In genomic region chr22:37731804-37732471, GRCh38 we compare ENCODE assay signal across 9 cellular contexts. TPM values are rescaled to one million over a fixed set of nuclear protein-coding genes. Genes with fewer than 3 reads are reported as not detected.
A peak's percentile ranks its signal among the peaks of the same experiment; 100 is the strongest.
DNase-seq lines count a peak whose midpoint lies in the region; ATAC-seq, FAIRE-seq and TF ChIP-seq lines count a peak whose summit lies in the region.
"Had no signal": no experiment of that assay in that cellular context is flagged by ENCODE, and none has a peak within 500 bp of the region (broad histone marks: within the 10 kb centered on the region; RNA-seq: fewer than 3 reads in every experiment).

No MANE protein-coding gene starts in this region.

- intact Hi-C loops in pancreas (cut with DNase I), result no loop called here

- no peak overlapping the region for H3K27ac Mint-ChIP-seq in activated CD8-positive, alpha-beta memory T cell treated with anti-CD3 and anti-CD28 coated beads, Interleukin-2, amount 10 ng/mL, durations not matched to agents 7 days and 5 days

- no peaks in the 10 kb centered on the region for H3K27me3 ChIP-seq in pancreas
- H3K27me3 ChIP-seq in suprapubic skin, result no peaks in the 10 kb centered on the region

- peak; percentile 51 to 81 (median 68) for ATAC-seq in pancreas
- no peak for ATAC-seq in activated CD8-positive, alpha-beta memory T cell treated with anti-CD3 and anti-CD28 coated beads, Interleukin-2, amount 10 ng/mL, durations not matched to agents 7 days and 5 days

- TF ChIP-seq CTCF in cardiac fibroblast (IDR thresholded peaks at IDR 0.05; ENCODE audit: low read depth, low read length), result peak; percentile 18
- TF ChIP-seq CTCF in pancreas (IDR thresholded peaks at IDR 0.05), result peak in 1 of 4 donors; percentile 14
- TF ChIP-seq CTCF in suprapubic skin (IDR thresholded peaks at IDR 0.05), result no peak

- H3K4me3 Mint-ChIP-seq in activated CD8-positive, alpha-beta memory T cell treated with anti-CD3 and anti-CD28 coated beads, Interleukin-2, amount 10 ng/mL, durations not matched to agents 7 days and 5 days, result no peak overlapping the region

- H3K4me1 ChIP-seq in pancreas (peaks cover 10 to 28% (median 13%) of the 10 kb centered on the region in 3 donors), suprapubic skin (peaks cover 6% of the 10 kb centered on the region)

- H3K4me3 ChIP-seq in cardiac fibroblast (replicated peaks in 1 of 2; ENCODE audit: low read depth in 2 of 2, low read length in 2 of 2), result no peak overlapping the region
- H3K4me3 ChIP-seq in pancreas, result no peak overlapping the region
- H3K4me3 ChIP-seq in suprapubic skin, result no peak overlapping the region

- peak; percentile 48 for DNase-seq in ELF-1 (ENCODE audit: low read depth, low spot score)
- DNase-seq in NAMALWA (ENCODE audit: low spot score), result peak; percentile 45
- DNase-seq in cardiac fibroblast (ENCODE audit: low read depth in 2 of 2), result no peak
- DNase-seq in pancreas, result no peak
- no peak for DNase-seq in NCI-H1417 treated with DMSO at 0.1 percent for 48 hours (lab: John Stamatoyannopoulos, UW)
- no peak for DNase-seq in stimulated activated CD4-positive, alpha-beta T cell treated with anti-CD3 and anti-CD28 coated beads, Interleukin-4, amount 100 ng/mL, for 4 hours
- DNase-seq in suprapubic skin (ENCODE audit: low spot score in 2 of 2), result no peak
- DNase-seq in activated CD8-positive, alpha-beta memory T cell treated with anti-CD3 and anti-CD28 coated beads, Interleukin-2, amount 10 ng/mL, durations not matched to agents 7 days and 5 days, result no peak
- DNase-seq: NCI-H1105 treated with DMSO at 0.1 percent for 48 hours had no signal

- no peaks in the 10 kb centered on the region for H3K36me3 ChIP-seq in pancreas
- H3K36me3 ChIP-seq in suprapubic skin, result no peaks in the 10 kb centered on the region

- H3K27ac ChIP-seq in pancreas (peak overlapping the region; percentile 20 to 80 (median 48)), suprapubic skin (no peak overlapping the region)

- CTCF ChIA-PET in activated CD8-positive, alpha-beta memory T cell treated with anti-CD3 and anti-CD28 coated beads, Interleukin-2, amount 10 ng/mL, durations not matched to agents 7 days and 5 days (lab: Charles Lee), result no interaction called here

- H3K4me1 Mint-ChIP-seq in activated CD8-positive, alpha-beta memory T cell treated with anti-CD3 and anti-CD28 coated beads, Interleukin-2, amount 10 ng/mL, durations not matched to agents 7 days and 5 days, result no peaks in the 10 kb centered on the region

- TF ChIP-seq POLR2A in suprapubic skin (IDR thresholded peaks at IDR 0.05), result no peak

- H3K9me3 Mint-ChIP-seq in activated CD8-positive, alpha-beta memory T cell treated with anti-CD3 and anti-CD28 coated beads, Interleukin-2, amount 10 ng/mL, durations not matched to agents 7 days and 5 days (ENCODE audit: low read depth), result no peaks in the 10 kb centered on the region

- TF ChIP-seq EP300 in suprapubic skin (IDR thresholded peaks at IDR 0.05), result no peak

- H3K9me3 ChIP-seq in pancreas (no peaks in the 10 kb centered on the region), suprapubic skin (no peaks in the 10 kb centered on the region)

- 69 to 72% methylated on average over 13 of the region's 13 CpGs for WGBS in pancreas, 2 donors
- WGBS in suprapubic skin, result 90% methylated on average over 12 of the region's 13 CpGs

- H3K36me3 Mint-ChIP-seq in activated CD8-positive, alpha-beta memory T cell treated with anti-CD3 and anti-CD28 coated beads, Interleukin-2, amount 10 ng/mL, durations not matched to agents 7 days and 5 days, result no peaks in the 10 kb centered on the region

- no peak for FAIRE-seq in pancreas (lab: Jason Lieb, UNC)

- no peaks in the 10 kb centered on the region for H3K27me3 Mint-ChIP-seq in activated CD8-positive, alpha-beta memory T cell treated with anti-CD3 and anti-CD28 coated beads, Interleukin-2, amount 10 ng/mL, durations not matched to agents 7 days and 5 days

RNA-seq across cellular contexts. Expression of gene TRIOBP, which starts 35.1 kb away (rescaled TPM):
- total RNA-seq in pancreas (10 to 100 TPM; 17.4 to 36.6 (median 26.0) TPM), suprapubic skin (10 to 100 TPM; 58.6 to 71.6 (median 64.3) TPM)
- polyA plus RNA-seq in pancreas, result 10 to 100 TPM; 23.4 to 24.2 TPM
- total RNA-seq in activated CD8-positive, alpha-beta memory T cell treated with anti-CD3 and anti-CD28 coated beads, Interleukin-2, amount 10 ng/mL, durations not matched to agents 7 days and 5 days, result 10 to 100 TPM; 42.0 to 55.2 TPM

RNA-seq across cellular contexts. Expression of gene NOL12, which starts 45.8 kb away (rescaled TPM):
- total RNA-seq in pancreas (10 to 100 TPM in 2 of 6 donors, 1 to 10 TPM in 4; 6.0 to 12.3 (median 8.5) TPM), suprapubic skin (10 to 100 TPM; 29.2 to 49.8 (median 40.7) TPM)
- 10 to 100 TPM; 19.0 to 25.6 TPM for polyA plus RNA-seq in pancreas
- total RNA-seq in activated CD8-positive, alpha-beta memory T cell treated with anti-CD3 and anti-CD28 coated beads, Interleukin-2, amount 10 ng/mL, durations not matched to agents 7 days and 5 days, result 10 to 100 TPM; 49.9 to 53.3 TPM

RNA-seq across cellular contexts. Expression of gene LGALS1, which starts 56.5 kb away (rescaled TPM):
- 100 to 1,000 TPM in 2 of 6 donors, 10 to 100 TPM in 4; 15.9 to 191 (median 40.9) TPM for total RNA-seq in pancreas
- 100 to 1,000 TPM; 172 to 249 TPM for polyA plus RNA-seq in pancreas
- 100 to 1,000 TPM; 138 to 277 (median 207) TPM for total RNA-seq in suprapubic skin
- total RNA-seq in activated CD8-positive, alpha-beta memory T cell treated with anti-CD3 and anti-CD28 coated beads, Interleukin-2, amount 10 ng/mL, durations not matched to agents 7 days and 5 days, result 1,000 to 10,000 TPM; 1,392 to 1,515 TPM

Comparison
In these comparisons a context has a peak if more than half of its experiments do, and no peak if none do; other contexts are left out.
1. DNase-seq: peak in ELF-1 (single experiment) and NAMALWA (single experiment); none in cardiac fibroblast (0 of 2), pancreas (0 of 6), NCI-H1417 treated with DMSO at 0.1 percent for 48 hours (single experiment), stimulated activated CD4-positive, alpha-beta T cell treated with anti-CD3 and anti-CD28 coated beads, Interleukin-4, amount 100 ng/mL, for 4 hours (0 of 2), suprapubic skin (0 of 2) and activated CD8-positive, alpha-beta memory T cell treated with anti-CD3 and anti-CD28 coated beads, Interleukin-2, amount 10 ng/mL, durations not matched to agents 7 days and 5 days (single experiment).
2. RNA of gene LGALS1, which starts 56.5 kb away (total RNA-seq): 1,392 to 1,515 TPM in activated CD8-positive, alpha-beta memory T cell treated with anti-CD3 and anti-CD28 coated beads, Interleukin-2, amount 10 ng/mL, durations not matched to agents 7 days and 5 days; 138 to 277 TPM in suprapubic skin and 15.9 to 191 TPM in pancreas; every median in the first group is over 4 times any median in the second.